In the genomic region with DNA sequence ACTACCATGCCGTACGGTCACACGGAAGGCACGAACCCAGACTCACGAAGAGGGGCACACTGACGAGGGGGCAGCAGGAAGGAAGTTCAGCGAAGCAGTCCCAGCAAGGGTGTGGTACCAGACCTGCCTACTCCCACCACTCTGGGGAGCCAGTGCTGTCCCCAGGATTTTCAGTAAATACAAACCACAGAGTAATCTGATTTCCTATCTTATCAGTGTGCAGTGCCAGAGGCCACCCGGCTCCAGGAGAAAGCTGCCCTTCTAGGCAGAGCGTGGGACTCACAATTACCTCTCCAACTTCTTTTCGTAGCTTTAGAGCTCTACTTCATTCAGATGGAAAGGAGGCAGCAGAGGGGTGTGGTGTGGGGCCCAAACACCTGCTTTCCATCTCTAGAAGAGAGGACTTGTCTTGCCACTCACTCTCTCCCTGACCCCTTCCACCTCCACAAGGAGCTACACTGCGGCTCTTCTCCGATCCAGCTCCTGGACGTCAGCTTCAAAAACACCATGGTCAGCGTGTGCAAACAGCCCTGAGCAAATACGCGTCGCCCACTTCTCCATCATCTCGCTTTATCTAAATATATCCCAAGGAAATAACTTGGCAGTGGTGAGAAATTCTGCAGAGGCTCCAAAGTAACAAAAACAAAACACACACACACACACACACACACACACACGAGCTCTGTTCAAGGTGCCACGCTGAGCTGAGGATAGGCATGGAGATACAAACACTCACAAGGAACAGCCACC, we compare ENCODE assay signal across 10 cellular contexts.
DNase-seq lines count a peak whose midpoint lies in the region; TF ChIP-seq lines count a peak whose summit lies in the region.
"Had no signal": no experiment of that assay in that cellular context is flagged by ENCODE, and none has a peak within 500 bp of the region (broad histone marks: within the 10 kb centered on the region; RNA-seq: fewer than 3 reads in every experiment).

No MANE protein-coding gene starts in this region.

- H3K4me1 ChIP-seq in fibroblast of lung (ENCODE audit: control insufficient read depth, extremely low read depth, insufficient read depth, low read length) (peaks cover 9% of the 10 kb centered on the region), rectal smooth muscle tissue (ENCODE audit: control insufficient read depth, insufficient read depth, low read length) (peaks cover 38% of the 10 kb centered on the region)

- H3K27ac ChIP-seq in WERI-Rb-1, result peak overlapping the region; percentile 94
- no peak overlapping the region for H3K27ac ChIP-seq in fibroblast of lung (ENCODE audit: insufficient read depth, low read length)
- H3K27ac ChIP-seq in rectal smooth muscle tissue (ENCODE audit: low read depth, low read length), result peak overlapping the region; percentile 68

- no peaks in the 10 kb centered on the region for H4K20me1 ChIP-seq in fibroblast of lung (ENCODE audit: control insufficient read depth, extremely low read depth, insufficient read depth, low read length)

- TF ChIP-seq CTCF in WERI-Rb-1 (IDR thresholded peaks at IDR 0.05; ENCODE audit: low read depth, low read length), result no peak
- TF ChIP-seq CTCF in fibroblast of lung (conservative IDR thresholded peaks at IDR 0.05 in 1 of 2, IDR thresholded peaks at IDR 0.05 in 1 of 2; ENCODE audit: low read depth in 1 of 2, low read length in 2 of 2), result no peak

- peak overlapping the region; percentile 8 for H3K4me2 ChIP-seq in fibroblast of lung (ENCODE audit: extremely low read depth, insufficient read depth, low read length)

- H3K27me3 ChIP-seq in WERI-Rb-1 (ENCODE audit: insufficient read depth, low read depth, severe bottlenecking), result no peaks in the 10 kb centered on the region
- H3K27me3 ChIP-seq in fibroblast of lung (ENCODE audit: control insufficient read depth, insufficient read depth, low read length), result no peaks in the 10 kb centered on the region
- H3K27me3 ChIP-seq in rectal smooth muscle tissue (ENCODE audit: control insufficient read depth, insufficient read depth, low read length), result no peaks in the 10 kb centered on the region

- H3K9me3 ChIP-seq in WERI-Rb-1 (ENCODE audit: severe bottlenecking), result no peaks in the 10 kb centered on the region
- no peaks in the 10 kb centered on the region for H3K9me3 ChIP-seq in fibroblast of lung (ENCODE audit: control insufficient read depth, insufficient read depth, low read depth, low read length)

- H3K4me3 ChIP-seq in WERI-Rb-1 (ENCODE audit: low read depth, low read length), result peak overlapping the region; percentile 10
- no peak overlapping the region for H3K4me3 ChIP-seq in fibroblast of lung (replicated peaks in 1 of 4; ENCODE audit: control extremely low read depth in 1 of 4, insufficient read depth in 1 of 4, low read depth in 3 of 4, low read length in 4 of 4)
- peak overlapping the region; percentile 26 for H3K4me3 ChIP-seq in rectal smooth muscle tissue (ENCODE audit: low read length)

- no peak overlapping the region for H2AFZ ChIP-seq in fibroblast of lung (ENCODE audit: low read length)

- DNase-seq in DMS79 (lab: John Stamatoyannopoulos, UW) (peak; percentile 48), WERI-Rb-1 (no peak), fibroblast of lung (ENCODE audit: low read depth in 2 of 2) (peak in 1 of 2 donors; percentile 43), NCI-H187 treated with DMSO at 0.1 percent for 48 hours (lab: John Stamatoyannopoulos, UW) (no peak), NCI-H524 (lab: John Stamatoyannopoulos, UW) (no peak), AG08395 (ENCODE audit: low spot score) (no peak), NCI-H510A treated with DMSO at 0.1 percent for 48 hours (lab: John Stamatoyannopoulos, UW) (no peak)
- DNase-seq: mesendoderm, NCI-H2227 treated with DMSO at 0.1 percent for 48 hours had no signal

- H3K9ac ChIP-seq in fibroblast of lung (ENCODE audit: insufficient read depth, low read length) (no peak overlapping the region), rectal smooth muscle tissue (ENCODE audit: low read length) (peak overlapping the region; percentile 18)

- H3K36me3 ChIP-seq in WERI-Rb-1 (peaks cover 22% of the 10 kb centered on the region), fibroblast of lung (ENCODE audit: control insufficient read depth, insufficient read depth, low read length) (no peaks in the 10 kb centered on the region), rectal smooth muscle tissue (ENCODE audit: control insufficient read depth, insufficient read depth, low read length) (no peaks in the 10 kb centered on the region)

- H3K79me2 ChIP-seq in fibroblast of lung (ENCODE audit: control insufficient read depth, insufficient read depth, low read length), result peaks cover 2% of the 10 kb centered on the region

Comparison
In these comparisons a context has a peak if more than half of its experiments do, and no peak if none do; other contexts are left out.
1. H3K4me3 ChIP-seq: peak in WERI-Rb-1 (single experiment) and rectal smooth muscle tissue (single experiment); none in fibroblast of lung (0 of 4).